ENCODE assay signal across 21 cellular contexts in the genomic region with DNA sequence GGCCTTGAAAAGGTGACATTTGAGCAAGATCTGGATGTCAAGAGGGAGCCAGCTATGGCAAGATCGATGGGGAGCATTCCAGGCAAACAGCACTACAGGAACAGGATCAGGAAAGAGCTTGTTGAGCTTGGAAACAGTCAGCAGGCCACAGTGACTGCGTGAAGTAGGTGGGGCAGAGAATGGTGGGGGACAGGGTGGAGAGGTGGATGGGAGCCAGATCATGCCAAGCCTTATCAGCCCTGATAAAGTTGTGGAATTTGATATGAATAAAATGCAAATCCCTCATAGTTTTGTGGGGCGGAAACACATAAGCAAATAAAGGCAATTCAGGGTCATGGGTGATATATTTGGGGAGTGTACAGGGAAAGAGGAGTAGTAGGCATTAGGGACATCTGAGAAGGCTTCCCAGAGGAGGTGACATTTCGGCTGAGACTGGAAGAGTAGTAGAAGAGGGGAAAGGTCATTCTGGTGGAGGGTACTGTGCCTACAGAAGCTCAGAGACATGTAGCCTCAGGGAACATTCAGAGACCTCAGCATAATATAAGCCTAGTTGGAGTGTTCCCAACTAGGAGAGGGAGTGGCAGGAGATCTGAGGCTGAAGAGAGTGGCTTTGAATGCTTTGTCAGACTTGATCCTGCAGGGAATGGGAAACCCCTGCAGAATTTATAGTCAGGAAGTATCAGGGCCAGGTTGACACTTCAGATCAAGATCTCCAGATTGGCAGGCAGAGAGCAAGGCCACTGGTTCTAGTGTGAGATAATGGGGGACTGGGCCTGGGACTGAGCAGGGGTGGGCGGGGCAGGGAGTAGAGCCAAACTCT. TPM values are rescaled to one million over a fixed set of nuclear protein-coding genes. Genes with fewer than 3 reads are reported as not detected.
DNase-seq lines count a peak whose midpoint lies in the region; ATAC-seq and TF ChIP-seq lines count a peak whose summit lies in the region.
"Had no signal": no experiment of that assay in that cellular context is flagged by ENCODE, and none has a peak within 500 bp of the region (broad histone marks: within the 10 kb centered on the region; RNA-seq: fewer than 3 reads in every experiment).

No MANE protein-coding gene starts in this region.

- 23% methylated on average over 4 of the region's 5 CpGs for WGBS in right lobe of liver (ENCODE audit: insufficient coverage, low coverage, low lambda C conversion rate, missing lambda C conversion rate)
- WGBS in spleen, 5 donors = 64 to 81% (median 72%) methylated on average over 5 of the region's 5 CpGs

- no peaks in the 10 kb centered on the region for H3K4me1 Mint-ChIP-seq in immature natural killer cell
- H3K4me1 Mint-ChIP-seq: activated B cell treated with CpG ODN at 0.5 μM for 24 hours had no signal

- no peaks in the 10 kb centered on the region for H3K9me3 Mint-ChIP-seq in immature natural killer cell
- H3K9me3 Mint-ChIP-seq: activated B cell treated with CpG ODN at 0.5 μM for 24 hours; activated CD8-positive, alpha-beta T cell treated with anti-CD3 and anti-CD28 coated beads for 36 hours; activated naive CD8-positive, alpha-beta T cell treated with anti-CD3 and anti-CD28 coated beads, Interleukin-2, amount 10 ng/mL, durations not matched to agents 7 days and 5 days; IgD-negative memory B cell had no signal

- H3K9me3 ChIP-seq in right lobe of liver (no peaks in the 10 kb centered on the region), spleen (no peaks in the 10 kb centered on the region)
- H3K9me3 ChIP-seq: breast epithelium had no signal

- peak overlapping the region in 2 of 3 donors; percentile 5 to 11 for H3K27ac ChIP-seq in right lobe of liver
- peak overlapping the region in 5 of 8 donors; percentile 32 to 60 (median 43) for H3K27ac ChIP-seq in spleen
- H3K27ac ChIP-seq: breast epithelium had no signal

- TF ChIP-seq POLR2A in right lobe of liver (IDR thresholded peaks at IDR 0.05) (no peak), spleen (IDR thresholded peaks at IDR 0.05) (no peak)

- H3K36me3 ChIP-seq in right lobe of liver (no peaks in the 10 kb centered on the region), spleen (no peaks in the 10 kb centered on the region)
- H3K36me3 ChIP-seq: breast epithelium had no signal

- DNase-seq in NCI-H526 treated with DMSO at 0.1 percent for 48 hours (lab: John Stamatoyannopoulos, UW) (peak; percentile 27), dermis microvascular lymphatic vessel endothelial cell (ENCODE audit: low read depth in 2 of 2) (peak; percentile 39 to 57), right lobe of liver (peak; percentile 51 to 69 (median 61)), spleen (no peak), cerebellar cortex (ENCODE audit: low spot score) (no peak), immature natural killer cell (no peak), amniotic stem cell (lab: John Stamatoyannopoulos, UW) (no peak)
- no peak for DNase-seq in activated T-cell treated with anti-CD3 and anti-CD28 coated beads, Interleukin-2, amount 50 U/mL, for 1 hour
- DNase-seq: activated B cell treated with CpG ODN at 0.5 μM for 24 hours; activated CD8-positive, alpha-beta T cell treated with anti-CD3 and anti-CD28 coated beads for 36 hours; activated naive CD8-positive, alpha-beta T cell treated with anti-CD3 and anti-CD28 coated beads, Interleukin-2, amount 10 ng/mL, durations not matched to agents 7 days and 5 days; AML-193; effector CD8-positive, alpha-beta T cell; GOT3; NCI-H187 treated with DMSO at 0.1 percent for 48 hours; NCI-H510A; SIG-M5; stimulated activated CD4-positive, alpha-beta T cell treated with anti-CD3 and anti-CD28 coated beads, Interleukin-4, amount 100 ng/mL, for 1 hour; T-helper 2 cell had no signal

- peaks cover 0 to 10% (median 0%) of the 10 kb centered on the region in 4 donors for H3K4me1 ChIP-seq in right lobe of liver
- H3K4me1 ChIP-seq in spleen = peaks cover 0 to 25% (median 6%) of the 10 kb centered on the region in 6 donors
- H3K4me1 ChIP-seq: breast epithelium had no signal

- H3K27me3 Mint-ChIP-seq in immature natural killer cell (ENCODE audit: low read depth in 3 of 3) = peaks cover 0 to 3% (median 1%) of the 10 kb centered on the region in 3 donors
- H3K27me3 Mint-ChIP-seq: activated B cell treated with CpG ODN at 0.5 μM for 24 hours; activated CD8-positive, alpha-beta T cell treated with anti-CD3 and anti-CD28 coated beads for 36 hours had no signal

- no peak for TF ChIP-seq CTCF in right lobe of liver (IDR thresholded peaks at IDR 0.05)
- TF ChIP-seq CTCF in spleen (IDR thresholded peaks at IDR 0.05 in 8 of 11, conservative IDR thresholded peaks at IDR 0.05 in 3 of 11) = no peak

- intact Hi-C loops in right lobe of liver (cut with DNase I) (no loop called here), spleen (cut with DNase I; ENCODE audit: low total_unique reads) (no loop called here)

- peaks cover 0 to 10% (median 0%) of the 10 kb centered on the region in 3 donors for H3K36me3 Mint-ChIP-seq in immature natural killer cell
- H3K36me3 Mint-ChIP-seq: activated naive CD8-positive, alpha-beta T cell treated with anti-CD3 and anti-CD28 coated beads, Interleukin-2, amount 10 ng/mL, durations not matched to agents 7 days and 5 days had no signal

- no peak overlapping the region for H3K4me3 Mint-ChIP-seq in immature natural killer cell
- H3K4me3 Mint-ChIP-seq: activated B cell treated with CpG ODN at 0.5 μM for 24 hours; activated CD8-positive, alpha-beta T cell treated with anti-CD3 and anti-CD28 coated beads for 36 hours; activated naive CD8-positive, alpha-beta T cell treated with anti-CD3 and anti-CD28 coated beads, Interleukin-2, amount 10 ng/mL, durations not matched to agents 7 days and 5 days; IgD-negative memory B cell had no signal

- no peaks in the 10 kb centered on the region for H3K27me3 ChIP-seq in right lobe of liver
- no peaks in the 10 kb centered on the region for H3K27me3 ChIP-seq in spleen (replicated peaks in 1 of 7)
- H3K27me3 ChIP-seq: breast epithelium had no signal

- H3K4me3 ChIP-seq in right lobe of liver = no peak overlapping the region
- H3K4me3 ChIP-seq in spleen = no peak overlapping the region
- H3K4me3 ChIP-seq: breast epithelium had no signal

- peak; percentile 88 to 90 (median 89) for ATAC-seq in right lobe of liver
- ATAC-seq: activated CD8-positive, alpha-beta T cell treated with anti-CD3 and anti-CD28 coated beads for 36 hours had no signal

- H3K27ac Mint-ChIP-seq in immature natural killer cell = no peak overlapping the region
- H3K27ac Mint-ChIP-seq: activated B cell treated with CpG ODN at 0.5 μM for 24 hours; activated CD8-positive, alpha-beta T cell treated with anti-CD3 and anti-CD28 coated beads for 36 hours; activated naive CD8-positive, alpha-beta T cell treated with anti-CD3 and anti-CD28 coated beads, Interleukin-2, amount 10 ng/mL, durations not matched to agents 7 days and 5 days; IgD-negative memory B cell had no signal

RNA-seq across cellular contexts. Expression of gene CYSTM1, which starts 9.7 kb away (rescaled TPM):
- total RNA-seq in dermis microvascular lymphatic vessel endothelial cell (11.3 and 16.3 TPM in 2 replicates), right lobe of liver (10 to 100 TPM; 15.5 to 78.0 (median 29.8) TPM), spleen (10 to 100 TPM; 28.5 to 78.3 (median 43.2) TPM)
- polyA plus RNA-seq in spleen (10 to 100 TPM; 25.8 to 47.1 (median 33.4) TPM), immature natural killer cell (10 to 100 TPM in 1 of 3 donors, 1 to 10 TPM in 2; 3.9 to 11.0 (median 7.1) TPM)

RNA-seq across cellular contexts. Expression of gene IGIP, which starts 39.6 kb away (rescaled TPM):
- total RNA-seq in dermis microvascular lymphatic vessel endothelial cell (2.6 and 4.0 TPM in 2 replicates), right lobe of liver (1 to 10 TPM; 4.4 to 7.1 (median 6.5) TPM), spleen (10 to 100 TPM in 5 of 7 donors, 1 to 10 TPM in 2; 8.1 to 20.4 (median 12.8) TPM)
- polyA plus RNA-seq in spleen (1 to 10 TPM; 4.7 to 6.4 (median 4.9) TPM), immature natural killer cell (under 1 TPM in 1 of 3 donors, not detected in 2; 0.35 TPM)

RNA-seq across cellular contexts. Expression of gene PURA, which starts 51.4 kb away (rescaled TPM):
- total RNA-seq in dermis microvascular lymphatic vessel endothelial cell (4.5 and 7.0 TPM in 2 replicates), right lobe of liver (10 to 100 TPM in 4 of 6 experiments, 1 to 10 TPM in 2; 8.7 to 14.1 (median 12.1) TPM), spleen (10 to 100 TPM; 19.0 to 36.2 (median 28.2) TPM)
- polyA plus RNA-seq in spleen (1 to 10 TPM; 2.8 to 4.7 (median 3.0) TPM), immature natural killer cell (1 to 10 TPM; 2.0 to 3.7 (median 3.4) TPM)

Comparison
In these comparisons a context has a peak if more than half of its experiments do, and no peak if none do; other contexts are left out.
1. DNase-seq: peak in NCI-H526 treated with DMSO at 0.1 percent for 48 hours (single experiment), dermis microvascular lymphatic vessel endothelial cell (2 of 2) and right lobe of liver (3 of 3); none in spleen (single experiment), cerebellar cortex (single experiment), immature natural killer cell (0 of 3), activated T-cell treated with anti-CD3 and anti-CD28 coated beads, Interleukin-2, amount 50 U/mL, for 1 hour (single experiment) and amniotic stem cell (single experiment).